ENCODE assay signal across 23 cellular contexts in genomic region chr5:173542964-173543363, GRCh38.
DNase-seq lines count a peak whose midpoint lies in the region; ATAC-seq and TF ChIP-seq lines count a peak whose summit lies in the region.
"Had no signal": no experiment of that assay in that cellular context is flagged by ENCODE, and none has a peak within 500 bp of the region (broad histone marks: within the 10 kb centered on the region; RNA-seq: fewer than 3 reads in every experiment).

No MANE protein-coding gene starts in this region.

- no peak overlapping the region for H3K27ac ChIP-seq in right atrium auricular region
- H3K27ac ChIP-seq: SJSA1 had no signal

- H3K27me3 ChIP-seq in right atrium auricular region, result no peaks in the 10 kb centered on the region

- intact Hi-C loops in Right ventricle myocardium superior (cut with DNase I), result no loop called here
- intact Hi-C loops in left cardiac atrium (cut with DNase I), result no loop called here
- intact Hi-C loops in activated naive CD4-positive, alpha-beta T cell treated with anti-CD3 and anti-CD28 coated beads for 36 hours (cut with micrococcal nuclease), result no loop called here

- no peaks in the 10 kb centered on the region for H3K36me3 Mint-ChIP-seq in activated naive CD4-positive, alpha-beta T cell treated with anti-CD3 and anti-CD28 coated beads for 36 hours (ENCODE audit: low read depth)

- CTCF ChIA-PET in activated naive CD4-positive, alpha-beta T cell treated with anti-CD3 and anti-CD28 coated beads for 36 hours (lab: Charles Lee), result no interaction called here

- H3K36me3 ChIP-seq in right atrium auricular region, result no peaks in the 10 kb centered on the region
- H3K36me3 ChIP-seq: SJSA1 had no signal

- no peaks in the 10 kb centered on the region for H3K4me1 Mint-ChIP-seq in activated naive CD4-positive, alpha-beta T cell treated with anti-CD3 and anti-CD28 coated beads for 36 hours (ENCODE audit: low read depth)
- H3K4me1 Mint-ChIP-seq: GM23338, H9 had no signal

- TF ChIP-seq CTCF in right atrium auricular region (IDR thresholded peaks at IDR 0.05), result no peak

- H3K4me3 Mint-ChIP-seq in activated naive CD4-positive, alpha-beta T cell treated with anti-CD3 and anti-CD28 coated beads for 36 hours, result no peak overlapping the region
- H3K4me3 Mint-ChIP-seq: GM23338, H9 had no signal

- DNase-seq in Right ventricle myocardium superior (peak; percentile 63), right atrium auricular region (ENCODE audit: low spot score) (no peak), left cardiac atrium (no peak), myocyte (ENCODE audit: low read depth) (peak; percentile 75), kidney tubule cell (ENCODE audit: low spot score) (no peak)
- no peak for DNase-seq in activated CD8-positive, alpha-beta memory T cell treated with anti-CD3 and anti-CD28 coated beads, Interleukin-2, amount 50 U/mL, for 4 hours
- no peak for DNase-seq in activated naive CD4-positive, alpha-beta T cell treated with anti-CD3 and anti-CD28 coated beads for 36 hours
- DNase-seq: DMS53; H9; Kasumi-1; MV-4-11; NCI-H1105; NCI-H1436 treated with DMSO at 0.1 percent for 48 hours; NCI-H187 treated with DMSO at 0.1 percent for 48 hours; NCI-H2107; NCI-H446 treated with DMSO at 0.1 percent for 48 hours; NCI-H526; NCI-H82; NK-92 treated with Interleukin-12 subunit alpha and Interleukin-12 subunit beta, amount 100 ng/mL, for 24 hours; PC-3 had no signal

- H3K9me3 Mint-ChIP-seq in activated naive CD4-positive, alpha-beta T cell treated with anti-CD3 and anti-CD28 coated beads for 36 hours, result no peaks in the 10 kb centered on the region
- H3K9me3 Mint-ChIP-seq: GM23338, H9 had no signal

- no peak overlapping the region for H3K4me3 ChIP-seq in right atrium auricular region
- H3K4me3 ChIP-seq: GM23338, SJSA1 had no signal

- peaks cover 0 to 9% of the 10 kb centered on the region in 2 donors for H3K4me1 ChIP-seq in right atrium auricular region
- H3K4me1 ChIP-seq: SJSA1 had no signal

- peaks cover 5% of the 10 kb centered on the region for H3K27me3 Mint-ChIP-seq in activated naive CD4-positive, alpha-beta T cell treated with anti-CD3 and anti-CD28 coated beads for 36 hours (ENCODE audit: low read depth)

- peak; percentile 63 for ATAC-seq in Right ventricle myocardium superior (ENCODE audit: poor library complexity)
- peak; percentile 23 to 30 for ATAC-seq in left cardiac atrium
- ATAC-seq: GM23338, HepG2, PC-3 had no signal

- H3K27ac Mint-ChIP-seq in activated naive CD4-positive, alpha-beta T cell treated with anti-CD3 and anti-CD28 coated beads for 36 hours, result no peak overlapping the region
- H3K27ac Mint-ChIP-seq: GM23338, H9 had no signal

- no peaks in the 10 kb centered on the region for H3K9me3 ChIP-seq in right atrium auricular region

Comparison
In these comparisons a context has a peak if more than half of its experiments do, and no peak if none do; other contexts are left out.
1. DNase-seq: peak in Right ventricle myocardium superior (single experiment) and myocyte (single experiment); none in right atrium auricular region (single experiment), left cardiac atrium (single experiment), activated CD8-positive, alpha-beta memory T cell treated with anti-CD3 and anti-CD28 coated beads, Interleukin-2, amount 50 U/mL, for 4 hours (single experiment), kidney tubule cell (single experiment) and activated naive CD4-positive, alpha-beta T cell treated with anti-CD3 and anti-CD28 coated beads for 36 hours (single experiment).